Comparison of ENCODE assay signal across 19 cellular contexts in genomic region chr10:118256825-118257570, GRCh38.
DNase-seq lines count a peak whose midpoint lies in the region; ATAC-seq and TF ChIP-seq lines count a peak whose summit lies in the region.
"Had no signal": no experiment of that assay in that cellular context is flagged by ENCODE, and none has a peak within 500 bp of the region (broad histone marks: within the 10 kb centered on the region; RNA-seq: fewer than 3 reads in every experiment).

No MANE protein-coding gene starts in this region.

- DNase-seq in BE2C: peak; percentile 16
- DNase-seq in LNCaP clone FGC (ENCODE audit: low read depth): peak; percentile 61
- DNase-seq in mesendoderm: peak; percentile 75
- DNase-seq in stimulated activated CD4-positive, alpha-beta T cell treated with anti-CD3 and anti-CD28 coated beads, Interleukin-2, amount 100 ng/mL, for 24 hours: no peak
- DNase-seq in inferior parietal cortex (ENCODE audit: extremely low spot score): no peak
- DNase-seq in Right ventricle myocardium superior: no peak
- DNase-seq in activated CD8-positive, alpha-beta memory T cell treated with anti-CD3 and anti-CD28 coated beads, Interleukin-2, amount 50 U/mL, for 4 hours: no peak
- DNase-seq: AML-193; Calu3; CD4-positive, CD25-positive, alpha-beta regulatory T cell; DMS79; Karpas-422; NCI-H2107; NCI-H748 treated with DMSO at 0.1 percent for 48 hours; SHP77 treated with DMSO at 0.1 percent for 48 hours; SW 1271 had no signal

- no peak overlapping the region for H3K4me2 ChIP-seq in mesendoderm (ENCODE audit: low read length)
- H3K4me2 ChIP-seq: A549 had no signal

- no peaks in the 10 kb centered on the region for H3K9me3 ChIP-seq in BE2C
- H3K9me3 ChIP-seq: A549 had no signal

- peak; percentile 24; the same call in 1 of the 3 replicates for ATAC-seq in SK-N-SH treated with all-trans-retinoic acid at 6 μM for 48 hours
- no peak for ATAC-seq in Right ventricle myocardium superior (ENCODE audit: poor library complexity)
- ATAC-seq: A549, HepG2 had no signal

- H3K23ac ChIP-seq in mesendoderm (ENCODE audit: low read length): no peak overlapping the region

- H3K79me1 ChIP-seq in mesendoderm (ENCODE audit: low read length): no peaks in the 10 kb centered on the region

- H3K9ac ChIP-seq in mesendoderm (ENCODE audit: low read length): no peak overlapping the region

- H3K27ac ChIP-seq in mesendoderm (ENCODE audit: low read depth, low read length): no peak overlapping the region
- H3K27ac ChIP-seq: A549 had no signal

- no peak overlapping the region for H4K5ac ChIP-seq in mesendoderm (ENCODE audit: low read length)

- H3K4me1 ChIP-seq in BE2C (peaks cover 11% of the 10 kb centered on the region), mesendoderm (ENCODE audit: control insufficient read depth, low read depth, low read length) (peaks cover 2% of the 10 kb centered on the region)
- H3K4me1 ChIP-seq: A549 had no signal

- TF ChIP-seq CTCF in BE2C (IDR thresholded peaks at IDR 0.05; ENCODE audit: low read depth, low read length) (no peak), LNCaP clone FGC (IDR thresholded peaks at IDR 0.05; ENCODE audit: control insufficient read depth, extremely low read depth, insufficient read depth) (no peak)

- no CpG with 5 or more reads among the region's 7 CpGs for WGBS in mesendoderm (ENCODE audit: extremely low coverage, insufficient coverage, low lambda C conversion rate)

- no peak overlapping the region for H2BK5ac ChIP-seq in mesendoderm (ENCODE audit: low read length)

- H3K79me2 ChIP-seq in mesendoderm (ENCODE audit: control insufficient read depth, insufficient read depth, low read length): no peaks in the 10 kb centered on the region

- no peak overlapping the region for H3K4ac ChIP-seq in mesendoderm (ENCODE audit: low read depth, low read length)

- H3K27me3 ChIP-seq in BE2C (peaks cover 4% of the 10 kb centered on the region; the same call in 1 of the 2 replicates), mesendoderm (ENCODE audit: insufficient read depth, low read length, poor library complexity) (peaks cover 2% of the 10 kb centered on the region)

- intact Hi-C loops in Right ventricle myocardium superior (cut with DNase I): no loop called here

- H4K8ac ChIP-seq in mesendoderm (ENCODE audit: low read depth, low read length): no peak overlapping the region

- H2BK15ac ChIP-seq in mesendoderm (replicated peaks; ENCODE audit: low read depth): no peak overlapping the region

- H3K4me3 ChIP-seq in BE2C (ENCODE audit: low read depth, low read length) (no peak overlapping the region), LNCaP clone FGC (ENCODE audit: low read depth, low read length) (no peak overlapping the region), mesendoderm (ENCODE audit: low read length) (no peak overlapping the region)
- H3K4me3 ChIP-seq: A549 had no signal

- H2AK5ac ChIP-seq in mesendoderm (ENCODE audit: low read length): no peak overlapping the region

- H3K36me3 ChIP-seq in BE2C (no peaks in the 10 kb centered on the region), mesendoderm (ENCODE audit: control insufficient read depth, insufficient read depth, low read length) (no peaks in the 10 kb centered on the region)

- no peak overlapping the region for H3K18ac ChIP-seq in mesendoderm (ENCODE audit: low read length)

- H3K56ac ChIP-seq in mesendoderm (ENCODE audit: low read length): no peak overlapping the region

- H2BK120ac ChIP-seq in mesendoderm (ENCODE audit: low read depth, low read length): no peak overlapping the region

TF ChIP-seq in SK-N-SH treated with all-trans-retinoic acid at 6 μM for 48 hours, 23 proteins besides CTCF, POLR2A, EP300 and RAD21:
- TF ChIP-seq GLIS3 (CRISPR knock-in tag; IDR thresholded peaks at IDR 0.05) (no peak), ZFP30 (CRISPR knock-in tag; IDR thresholded peaks at IDR 0.05) (no peak)

Comparison
In these comparisons a context has a peak if more than half of its experiments do, and no peak if none do; other contexts are left out.
1. DNase-seq: peak in BE2C (single experiment), LNCaP clone FGC (single experiment) and mesendoderm (single experiment); none in stimulated activated CD4-positive, alpha-beta T cell treated with anti-CD3 and anti-CD28 coated beads, Interleukin-2, amount 100 ng/mL, for 24 hours (0 of 2), inferior parietal cortex (single experiment), Right ventricle myocardium superior (single experiment) and activated CD8-positive, alpha-beta memory T cell treated with anti-CD3 and anti-CD28 coated beads, Interleukin-2, amount 50 U/mL, for 4 hours (single experiment).